In the genomic region with DNA sequence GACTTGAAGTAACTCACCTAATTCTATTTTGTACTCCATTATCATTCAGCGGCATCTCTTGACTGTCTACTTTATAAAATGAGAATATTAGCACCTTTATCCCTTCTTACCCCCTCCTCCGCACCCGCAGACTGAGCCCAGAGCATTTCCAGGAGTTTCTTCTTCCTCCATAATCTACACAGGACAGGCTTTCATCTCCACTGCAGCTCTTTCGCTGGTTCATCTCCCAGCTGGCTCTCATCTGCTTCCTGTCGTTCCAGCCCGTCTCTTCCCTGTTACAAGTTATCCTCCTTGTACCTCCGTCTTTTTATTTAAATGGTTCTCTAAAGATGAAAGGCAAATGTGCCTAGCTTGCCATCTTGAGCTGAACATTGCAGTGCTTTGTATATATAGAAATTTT, we compare ENCODE assay signal across 1 cellular context.
TF ChIP-seq lines count a peak whose summit lies in the region.

No MANE protein-coding gene starts in this region.

TF ChIP-seq in K562, 482 proteins besides CTCF, POLR2A, EP300 and RAD21:
- TF ChIP-seq EWSR1 (IDR thresholded peaks at IDR 0.05; ENCODE audit: borderline replicate concordance, low read depth, partially characterized antibody) (no peak), TCF3 (CRISPR knock-in tag; IDR thresholded peaks at IDR 0.05) (peak; percentile 49; the same call in 1 of the 2 replicates), BCOR (IDR thresholded peaks at IDR 0.05) (no peak), TEAD4 (IDR thresholded peaks at IDR 0.05; ENCODE audit: low read length) (peak; percentile 51; the same call in 1 of the 2 replicates), TEAD4 (CRISPR knock-in tag; IDR thresholded peaks at IDR 0.05; ENCODE audit: borderline replicate concordance) (no peak), NFYB (IDR thresholded peaks at IDR 0.05; ENCODE audit: extremely low read depth, insufficient read length) (no peak), SMARCA4 (IDR thresholded peaks at IDR 0.05) (peak; percentile 69; the same call in 1 of the 2 replicates), POLR2AphosphoS5 (IDR thresholded peaks at IDR 0.05; ENCODE audit: control insufficient read depth, insufficient read depth, low read depth, low read length) (peak; percentile 43; the same call in 1 of the 2 replicates), SMARCE1 (IDR thresholded peaks at IDR 0.05) (peak; percentile 19; the same call in 1 of the 2 replicates), CBX3 (IDR thresholded peaks at IDR 0.05; ENCODE audit: borderline replicate concordance in 1 of 2, low read length in 2 of 2) (peak in 1 of 2 experiments; percentile 18; a peak in 1 of 3 replicates), PRMT5 (CRISPR knock-in tag; IDR thresholded peaks at IDR 0.05) (no peak), EGR1 (conservative IDR thresholded peaks at IDR 0.05) (peak; percentile 12; the same call in 1 of the 2 replicates), DPF2 (IDR thresholded peaks at IDR 0.05) (peak; percentile 62), ZNF384 (IDR thresholded peaks at IDR 0.05; ENCODE audit: low read depth, low read length) (no peak), ARID1B (IDR thresholded peaks at IDR 0.05) (peak; percentile 70), ZKSCAN8 (CRISPR knock-in tag; IDR thresholded peaks at IDR 0.05) (no peak), STAT5A (IDR thresholded peaks at IDR 0.05; ENCODE audit: borderline replicate concordance, low read length) (peak; percentile 53; the same call in 1 of the 2 replicates), UBTF (IDR thresholded peaks at IDR 0.05; ENCODE audit: borderline replicate concordance in 1 of 2, low read depth in 2 of 2, low read length in 2 of 2) (0 out of 4 replicates have a peak, but pooled peaks of 1 of the 2 experiments have one; percentile 28), TFAP4 (CRISPR knock-in tag; IDR thresholded peaks at IDR 0.05; ENCODE audit: borderline replicate concordance) (peak; percentile 26; the same call in 1 of the 2 replicates), CBFA2T3 (IDR thresholded peaks at IDR 0.05) (peak; percentile 81), ZKSCAN1 (IDR thresholded peaks at IDR 0.05; ENCODE audit: low read depth, low read length) (no peak), CBFA2T2 (conservative IDR thresholded peaks at IDR 0.05) (peak; percentile 66), NFE2 (IDR thresholded peaks at IDR 0.05; ENCODE audit: low read depth) (peak; percentile 28; the same call in 1 of the 2 replicates), ZNF3 (CRISPR knock-in tag; IDR thresholded peaks at IDR 0.05) (no peak), DACH1 (IDR thresholded peaks at IDR 0.05; ENCODE audit: partially characterized antibody) (peak; percentile 72), HDAC1 (IDR thresholded peaks at IDR 0.05) (peak in 1 of 2 experiments; percentile 22; a peak in 1 of 4 replicates), TAL1 (IDR thresholded peaks at IDR 0.05) (peak; percentile 40; the same call in 1 of the 2 replicates), ZFPM2 (CRISPR knock-in tag; IDR thresholded peaks at IDR 0.05) (no peak)
